In the genomic region with DNA sequence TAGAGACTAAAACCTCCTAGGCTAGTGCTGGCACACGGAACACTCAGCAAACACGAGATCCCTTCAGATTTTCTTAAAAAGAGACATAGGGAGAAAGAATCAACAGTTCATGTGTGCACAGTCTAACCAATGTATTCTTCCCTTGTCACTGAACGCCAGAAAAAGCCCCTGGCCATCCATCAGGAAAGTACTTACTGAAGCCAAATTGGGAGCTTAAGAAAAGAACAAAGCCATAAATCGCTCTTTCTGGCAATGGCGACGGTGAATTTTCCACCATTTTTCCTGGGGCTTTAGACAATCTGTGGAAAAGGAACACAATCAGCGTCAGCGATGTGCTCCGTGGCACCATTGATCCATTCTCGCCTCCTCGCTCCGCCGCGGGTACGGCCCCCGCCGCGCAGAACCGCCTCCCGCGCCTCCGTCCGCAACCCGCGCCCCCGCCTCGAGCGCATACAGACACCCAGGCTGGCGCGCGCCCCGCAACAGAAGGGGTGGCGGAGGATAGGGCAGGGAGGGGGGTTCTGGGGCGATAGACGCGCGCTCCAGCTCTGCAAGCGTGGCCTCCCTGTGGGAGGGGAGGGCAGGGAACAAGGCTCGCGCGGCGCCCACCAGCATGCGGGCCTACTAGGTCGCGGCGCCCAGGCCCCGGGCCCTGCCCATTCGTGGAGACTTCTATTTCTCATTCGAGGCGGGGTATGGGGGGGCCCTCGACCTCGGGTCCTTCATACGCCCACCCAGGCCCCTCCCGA, we compare ENCODE assay signal across 1 cellular context.
TF ChIP-seq lines count a peak whose summit lies in the region.

No MANE protein-coding gene starts in this region.

TF ChIP-seq in HepG2, 621 proteins besides CTCF, POLR2A, EP300 and RAD21 (continued from another document):
- TF ChIP-seq, protein P1, sequence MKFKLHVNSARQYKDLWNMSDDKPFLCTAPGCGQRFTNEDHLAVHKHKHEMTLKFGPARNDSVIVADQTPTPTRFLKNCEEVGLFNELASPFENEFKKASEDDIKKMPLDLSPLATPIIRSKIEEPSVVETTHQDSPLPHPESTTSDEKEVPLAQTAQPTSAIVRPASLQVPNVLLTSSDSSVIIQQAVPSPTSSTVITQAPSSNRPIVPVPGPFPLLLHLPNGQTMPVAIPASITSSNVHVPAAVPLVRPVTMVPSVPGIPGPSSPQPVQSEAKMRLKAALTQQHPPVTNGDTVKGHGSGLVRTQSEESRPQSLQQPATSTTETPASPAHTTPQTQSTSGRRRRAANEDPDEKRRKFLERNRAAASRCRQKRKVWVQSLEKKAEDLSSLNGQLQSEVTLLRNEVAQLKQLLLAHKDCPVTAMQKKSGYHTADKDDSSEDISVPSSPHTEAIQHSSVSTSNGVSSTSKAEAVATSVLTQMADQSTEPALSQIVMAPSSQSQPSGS (CRISPR knock-in tag; IDR thresholded peaks at IDR 0.05), result 0 out of 2 replicates have a peak, but pooled peaks have one; percentile 26
- peak; percentile 50; the same call in 1 of the 2 replicates for TF ChIP-seq ZFAT (CRISPR knock-in tag; conservative IDR thresholded peaks at IDR 0.05)
- TF ChIP-seq ETV5 (CRISPR knock-in tag; IDR thresholded peaks at IDR 0.05; ENCODE audit: borderline replicate concordance), result 0 out of 2 replicates have a peak, but pooled peaks have one; percentile 10
- peak; percentile 65; the same call in 1 of the 2 replicates for TF ChIP-seq FOXJ3 (CRISPR knock-in tag; IDR thresholded peaks at IDR 0.05; ENCODE audit: borderline replicate concordance)
- TF ChIP-seq ZNF337 (CRISPR knock-in tag; IDR thresholded peaks at IDR 0.05; ENCODE audit: borderline replicate concordance, low read depth), result 0 out of 2 replicates have a peak, but pooled peaks have one; percentile 10
- 0 out of 2 replicates have a peak, but pooled peaks have one; percentile 38 for TF ChIP-seq ZNF589 (CRISPR knock-in tag; conservative IDR thresholded peaks at IDR 0.05)
- TF ChIP-seq, protein P2, sequence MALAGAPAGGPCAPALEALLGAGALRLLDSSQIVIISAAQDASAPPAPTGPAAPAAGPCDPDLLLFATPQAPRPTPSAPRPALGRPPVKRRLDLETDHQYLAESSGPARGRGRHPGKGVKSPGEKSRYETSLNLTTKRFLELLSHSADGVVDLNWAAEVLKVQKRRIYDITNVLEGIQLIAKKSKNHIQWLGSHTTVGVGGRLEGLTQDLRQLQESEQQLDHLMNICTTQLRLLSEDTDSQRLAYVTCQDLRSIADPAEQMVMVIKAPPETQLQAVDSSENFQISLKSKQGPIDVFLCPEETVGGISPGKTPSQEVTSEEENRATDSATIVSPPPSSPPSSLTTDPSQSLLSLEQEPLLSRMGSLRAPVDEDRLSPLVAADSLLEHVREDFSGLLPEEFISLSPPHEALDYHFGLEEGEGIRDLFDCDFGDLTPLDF (CRISPR knock-in tag; IDR thresholded peaks at IDR 0.05), result peak; percentile 69; the same call in 1 of the 2 replicates
- TF ChIP-seq MLLT10 (CRISPR knock-in tag; IDR thresholded peaks at IDR 0.05), result 0 out of 2 replicates have a peak, but pooled peaks have one; percentile 47
- TF ChIP-seq, protein P3, sequence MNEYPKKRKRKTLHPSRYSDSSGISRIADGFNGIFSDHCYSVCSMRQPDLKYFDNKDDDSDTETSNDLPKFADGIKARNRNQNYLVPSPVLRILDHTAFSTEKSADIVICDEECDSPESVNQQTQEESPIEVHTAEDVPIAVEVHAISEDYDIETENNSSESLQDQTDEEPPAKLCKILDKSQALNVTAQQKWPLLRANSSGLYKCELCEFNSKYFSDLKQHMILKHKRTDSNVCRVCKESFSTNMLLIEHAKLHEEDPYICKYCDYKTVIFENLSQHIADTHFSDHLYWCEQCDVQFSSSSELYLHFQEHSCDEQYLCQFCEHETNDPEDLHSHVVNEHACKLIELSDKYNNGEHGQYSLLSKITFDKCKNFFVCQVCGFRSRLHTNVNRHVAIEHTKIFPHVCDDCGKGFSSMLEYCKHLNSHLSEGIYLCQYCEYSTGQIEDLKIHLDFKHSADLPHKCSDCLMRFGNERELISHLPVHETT (CRISPR knock-in tag; conservative IDR thresholded peaks at IDR 0.05), result peak; percentile 79; the same call in 1 of the 2 replicates
- TF ChIP-seq, protein P4, sequence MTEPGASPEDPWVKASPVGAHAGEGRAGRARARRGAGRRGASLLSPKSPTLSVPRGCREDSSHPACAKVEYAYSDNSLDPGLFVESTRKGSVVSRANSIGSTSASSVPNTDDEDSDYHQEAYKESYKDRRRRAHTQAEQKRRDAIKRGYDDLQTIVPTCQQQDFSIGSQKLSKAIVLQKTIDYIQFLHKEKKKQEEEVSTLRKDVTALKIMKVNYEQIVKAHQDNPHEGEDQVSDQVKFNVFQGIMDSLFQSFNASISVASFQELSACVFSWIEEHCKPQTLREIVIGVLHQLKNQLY (CRISPR knock-in tag; IDR thresholded peaks at IDR 0.05), result 0 out of 2 replicates have a peak, but pooled peaks have one; percentile 6
- TF ChIP-seq, protein P5, sequence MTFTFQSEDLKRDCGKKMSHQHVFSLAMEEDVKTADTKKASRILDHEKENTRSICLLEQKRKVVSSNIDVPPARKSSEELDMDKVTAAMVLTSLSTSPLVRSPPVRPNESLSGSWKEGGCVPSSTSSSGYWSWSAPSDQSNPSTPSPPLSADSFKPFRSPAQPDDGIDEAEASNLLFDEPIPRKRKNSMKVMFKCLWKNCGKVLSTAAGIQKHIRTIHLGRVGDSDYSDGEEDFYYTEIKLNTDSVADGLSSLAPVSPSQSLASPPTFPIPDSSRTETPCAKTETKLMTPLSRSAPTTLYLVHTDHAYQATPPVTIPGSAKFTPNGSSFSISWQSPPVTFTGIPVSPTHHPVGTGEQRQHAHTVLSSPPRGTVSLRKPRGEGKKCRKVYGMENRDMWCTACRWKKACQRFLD (CRISPR knock-in tag; IDR thresholded peaks at IDR 0.05; ENCODE audit: borderline replicate concordance), result no peak
- no peak for TF ChIP-seq ZNF619 (CRISPR knock-in tag; IDR thresholded peaks at IDR 0.05)
